In genomic region chr2:28390241-28390856, GRCh38 we compare ENCODE assay signal across 1 cellular context.
A peak's percentile ranks its signal among the peaks of the same experiment; 100 is the strongest.
TF ChIP-seq lines count a peak whose summit lies in the region.

No MANE protein-coding gene starts in this region.

TF ChIP-seq in HepG2, 621 proteins besides CTCF, POLR2A, EP300 and RAD21 (continued from another document and continues in another):
- TF ChIP-seq HNF1B (CRISPR knock-in tag; IDR thresholded peaks at IDR 0.05) (no peak), MIXL1 (CRISPR knock-in tag; IDR thresholded peaks at IDR 0.05) (no peak), ZNF564 (CRISPR knock-in tag; IDR thresholded peaks at IDR 0.05) (no peak), IRF1 (CRISPR knock-in tag; IDR thresholded peaks at IDR 0.05; ENCODE audit: low read depth) (0 out of 2 replicates have a peak, but pooled peaks have one; percentile 48), ZNF672 (CRISPR knock-in tag; IDR thresholded peaks at IDR 0.05) (0 out of 2 replicates have a peak, but pooled peaks have one; percentile 48), KDM4B (CRISPR knock-in tag; IDR thresholded peaks at IDR 0.05) (peak; percentile 37; the same call in 1 of the 2 replicates), ARID5B (CRISPR knock-in tag; IDR thresholded peaks at IDR 0.05) (no peak; the same call in 1 of the 2 replicates), ELF3 (CRISPR knock-in tag; IDR thresholded peaks at IDR 0.05) (no peak), SP140L (CRISPR knock-in tag; IDR thresholded peaks at IDR 0.05; ENCODE audit: borderline replicate concordance) (no peak), KMT2A (CRISPR knock-in tag; IDR thresholded peaks at IDR 0.05) (no peak; the same call in 1 of the 2 replicates), CCAR2 (optimal IDR thresholded peaks at IDR 0.05; ENCODE audit: low read depth, low read length) (no peak), MXD3 (CRISPR knock-in tag; IDR thresholded peaks at IDR 0.05) (no peak; the same call in 1 of the 2 replicates), GABPB1 (CRISPR knock-in tag; IDR thresholded peaks at IDR 0.05) (peak; percentile 62; the same call in 1 of the 2 replicates), ATF1 (CRISPR knock-in tag; IDR thresholded peaks at IDR 0.05) (no peak), MLX (CRISPR knock-in tag; IDR thresholded peaks at IDR 0.05) (no peak), PRDM10 (CRISPR knock-in tag; IDR thresholded peaks at IDR 0.05; ENCODE audit: low read depth) (peak; percentile 6; the same call in 1 of the 2 replicates), ZNF484 (CRISPR knock-in tag; IDR thresholded peaks at IDR 0.05; ENCODE audit: borderline replicate concordance, low read depth) (no peak), SRF (IDR thresholded peaks at IDR 0.05; ENCODE audit: low read depth, low read length) (no peak), IKZF5 (CRISPR knock-in tag; IDR thresholded peaks at IDR 0.05) (no peak; the same call in 1 of the 2 replicates), SNAPC2 (CRISPR knock-in tag; IDR thresholded peaks at IDR 0.05) (no peak), NBN (conservative IDR thresholded peaks at IDR 0.05) (no peak), ATM (IDR thresholded peaks at IDR 0.05; ENCODE audit: borderline replicate concordance) (no peak), RCOR2 (CRISPR knock-in tag; IDR thresholded peaks at IDR 0.05) (no peak), RBM22 (optimal IDR thresholded peaks at IDR 0.05; ENCODE audit: low read length) (no peak), ZNF709 (CRISPR knock-in tag; IDR thresholded peaks at IDR 0.05) (0 out of 2 replicates have a peak, but pooled peaks have one; percentile 33), KLF15 (CRISPR knock-in tag; IDR thresholded peaks at IDR 0.05; ENCODE audit: borderline replicate concordance) (no peak), IRX3 (CRISPR knock-in tag; IDR thresholded peaks at IDR 0.05; ENCODE audit: borderline replicate concordance, low read depth) (no peak), SOX6 (IDR thresholded peaks at IDR 0.05) (no peak), SOX6 (CRISPR knock-in tag; IDR thresholded peaks at IDR 0.05) (peak; percentile 28), SMARCC2 (IDR thresholded peaks at IDR 0.05) (no peak), SRSF4 (IDR thresholded peaks at IDR 0.05; ENCODE audit: low read depth, low read length, poor library complexity, severe bottlenecking) (no peak), TEAD2 (CRISPR knock-in tag; IDR thresholded peaks at IDR 0.05) (no peak), GATA4 (IDR thresholded peaks at IDR 0.05; ENCODE audit: borderline replicate concordance, low read depth) (no peak), ZBTB1 (CRISPR knock-in tag; IDR thresholded peaks at IDR 0.05; ENCODE audit: borderline replicate concordance) (no peak), GATAD1 (CRISPR knock-in tag; IDR thresholded peaks at IDR 0.05) (peak; percentile 27; the same call in 1 of the 2 replicates), ZC3H13 (CRISPR knock-in tag; IDR thresholded peaks at IDR 0.05) (0 out of 2 replicates have a peak, but pooled peaks have one; percentile 17), BHLHE40 (IDR thresholded peaks at IDR 0.05; ENCODE audit: low read length) (peak; percentile 46; the same call in 1 of the 2 replicates), E2F1 (CRISPR knock-in tag; IDR thresholded peaks at IDR 0.05) (no peak), ZNF501 (CRISPR knock-in tag; IDR thresholded peaks at IDR 0.05) (no peak), ZBTB42 (CRISPR knock-in tag; IDR thresholded peaks at IDR 0.05) (no peak; the same call in 1 of the 2 replicates), SATB2 (CRISPR knock-in tag; IDR thresholded peaks at IDR 0.05) (no peak), ZNF383 (CRISPR knock-in tag; IDR thresholded peaks at IDR 0.05; ENCODE audit: borderline replicate concordance) (no peak), MYPOP (CRISPR knock-in tag; IDR thresholded peaks at IDR 0.05) (peak; percentile 43; the same call in 1 of the 2 replicates), ZNF572 (CRISPR knock-in tag; IDR thresholded peaks at IDR 0.05) (no peak), ZNF724P (CRISPR knock-in tag; IDR thresholded peaks at IDR 0.05; ENCODE audit: borderline replicate concordance) (0 out of 2 replicates have a peak, but pooled peaks have one; percentile 57), STAG1 (CRISPR knock-in tag; IDR thresholded peaks at IDR 0.05) (no peak), DNMT1 (CRISPR knock-in tag; IDR thresholded peaks at IDR 0.05) (no peak), CSRNP2 (CRISPR knock-in tag; conservative IDR thresholded peaks at IDR 0.05; ENCODE audit: low read depth) (no peak), HOXA7 (CRISPR knock-in tag; IDR thresholded peaks at IDR 0.05) (no peak), ZBTB44 (CRISPR knock-in tag; IDR thresholded peaks at IDR 0.05) (no peak), BRD4 (CRISPR knock-in tag; IDR thresholded peaks at IDR 0.05) (no peak)
